Comparison of ENCODE assay signal across 8 cellular contexts in the genomic region with DNA sequence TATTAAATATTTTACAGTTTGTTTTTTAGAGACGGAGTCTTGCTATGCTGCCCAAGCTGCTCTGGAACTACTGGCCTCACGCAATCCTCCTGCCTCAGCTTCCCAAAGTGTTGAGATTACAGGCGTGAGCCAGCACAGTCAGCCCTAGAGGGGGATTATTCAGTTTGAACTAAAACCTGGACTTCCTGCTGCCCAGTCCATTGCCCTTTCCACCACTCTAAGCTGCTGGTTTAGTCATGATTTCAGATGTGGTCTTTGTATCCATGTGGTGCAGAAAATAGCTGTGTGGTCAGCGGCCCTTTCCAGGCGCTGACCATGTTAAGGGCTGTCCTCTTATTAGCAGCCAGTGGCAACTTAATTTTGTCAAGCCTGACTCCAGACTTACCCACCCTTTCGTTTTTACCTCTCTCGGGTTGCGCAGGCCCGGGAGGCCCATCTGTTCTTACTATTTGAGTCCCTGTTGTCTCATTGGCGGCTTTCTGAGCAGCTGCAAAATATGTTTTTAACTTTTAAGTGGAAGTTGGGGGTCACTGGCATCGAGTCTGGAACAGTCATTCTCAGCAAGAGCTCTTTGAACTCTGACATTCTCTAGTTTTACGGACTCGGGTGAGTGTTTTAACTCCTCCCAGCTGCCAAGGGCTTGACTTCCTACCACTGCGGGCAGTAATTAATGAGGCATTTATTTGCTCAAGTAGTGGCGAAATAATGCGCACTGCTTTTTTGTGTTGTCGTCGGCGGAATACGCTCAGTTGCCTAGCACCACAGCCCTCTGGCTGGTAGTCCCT. TPM values are rescaled to one million over a fixed set of nuclear protein-coding genes. Genes with fewer than 3 reads are reported as not detected.
DNase-seq lines count a peak whose midpoint lies in the region; ATAC-seq and TF ChIP-seq lines count a peak whose summit lies in the region.

No MANE protein-coding gene starts in this region.

- H3K36me3 Mint-ChIP-seq in activated T-cell treated with anti-CD3 and anti-CD28 coated beads, Interleukin-2, amount 50 U/mL, for 24 hours (ENCODE audit: low read depth) = peaks cover 35% of the 10 kb centered on the region
- peaks cover 3% of the 10 kb centered on the region for H3K36me3 Mint-ChIP-seq in neural crest cell (ENCODE audit: low read depth)

- H3K27me3 Mint-ChIP-seq in activated T-cell treated with anti-CD3 and anti-CD28 coated beads, Interleukin-2, amount 50 U/mL, for 24 hours = peaks cover 3% of the 10 kb centered on the region
- H3K27me3 Mint-ChIP-seq in neural crest cell (ENCODE audit: low read depth) = no peaks in the 10 kb centered on the region

- CTCF ChIA-PET in A673 (lab: Charles Lee) = no interaction called here

- POLR2A ChIA-PET in A673 (lab: Charles Lee; ENCODE audit: low non-redundant PET) = no interaction called here

- H3K4me3 ChIP-seq in A673 (ENCODE audit: low read depth, low read length, poor library complexity, severe bottlenecking) (peak overlapping the region; percentile 86), vagina (peak overlapping the region; percentile 59 to 74)

- H3K36me3 ChIP-seq in A673 (ENCODE audit: insufficient read depth, low read length, poor library complexity, severe bottlenecking) (no peaks in the 10 kb centered on the region), vagina (no peaks in the 10 kb centered on the region)

- H3K27ac Mint-ChIP-seq in activated T-cell treated with anti-CD3 and anti-CD28 coated beads, Interleukin-2, amount 50 U/mL, for 24 hours = peak overlapping the region; percentile 97
- peak overlapping the region; percentile 94 for H3K27ac Mint-ChIP-seq in neural crest cell (ENCODE audit: unreplicated experiment)

- H3K4me1 Mint-ChIP-seq in activated T-cell treated with anti-CD3 and anti-CD28 coated beads, Interleukin-2, amount 50 U/mL, for 24 hours (ENCODE audit: low read depth) = peaks cover 56% of the 10 kb centered on the region
- peaks cover 45% of the 10 kb centered on the region for H3K4me1 Mint-ChIP-seq in neural crest cell

- H3K9me3 ChIP-seq in A673 (ENCODE audit: low read depth, low read length, poor library complexity, severe bottlenecking) (no peaks in the 10 kb centered on the region), vagina (no peaks in the 10 kb centered on the region)

- H3K4me1 ChIP-seq in A673 (ENCODE audit: insufficient read depth, low read length, poor library complexity, severe bottlenecking) = no peaks in the 10 kb centered on the region
- H3K4me1 ChIP-seq in vagina = peaks cover 16% of the 10 kb centered on the region

- intact Hi-C loops in A673 (cut with micrococcal nuclease; ENCODE audit: unreplicated experiment) (no loop called here), vagina (cut with DNase I) (no loop called here)

- DNase-seq in A673 (ENCODE audit: low spot score) (no peak), NCI-H524 treated with DMSO at 0.1 percent for 48 hours (lab: John Stamatoyannopoulos, UW) (peak; percentile 40), fibroblast of peridontal ligament (ENCODE audit: extremely low read depth) (peak; percentile 67), neural crest cell (ENCODE audit: low read depth, low spot score) (no peak), vagina (ENCODE audit: extremely low spot score in 2 of 2) (no peak)
- peak; percentile 60 for DNase-seq in activated T-cell treated with anti-CD3 and anti-CD28 coated beads, Interleukin-2, amount 50 U/mL, for 24 hours

- H3K27ac ChIP-seq in A673 (ENCODE audit: low read depth, low read length, poor library complexity, severe bottlenecking) (peak overlapping the region; percentile 91), vagina (peak overlapping the region; percentile 85)

- TF ChIP-seq CTCF in A673 (conservative IDR thresholded peaks at IDR 0.05; ENCODE audit: low read depth, low read length) (no peak), neural crest cell (conservative IDR thresholded peaks at IDR 0.05) (no peak), vagina (IDR thresholded peaks at IDR 0.05) (no peak)

- H3K4me3 Mint-ChIP-seq in activated T-cell treated with anti-CD3 and anti-CD28 coated beads, Interleukin-2, amount 50 U/mL, for 24 hours = peak overlapping the region; percentile 79
- peak overlapping the region; percentile 86 for H3K4me3 Mint-ChIP-seq in neural crest cell

- no peaks in the 10 kb centered on the region for H3K27me3 ChIP-seq in A673 (replicated peaks; ENCODE audit: insufficient read depth, low read depth, low read length, poor library complexity)
- H3K27me3 ChIP-seq in vagina = no peaks in the 10 kb centered on the region

- TF ChIP-seq POLR2A in vagina (IDR thresholded peaks at IDR 0.05) = no peak

- TSS peak; percentile 81 for BruUV-seq in A673 (replicated peaks; lab: Mats Ljungman, UMichigan)

- H3K9me3 Mint-ChIP-seq in activated T-cell treated with anti-CD3 and anti-CD28 coated beads, Interleukin-2, amount 50 U/mL, for 24 hours = no peaks in the 10 kb centered on the region
- H3K9me3 Mint-ChIP-seq in neural crest cell = peaks cover 3% of the 10 kb centered on the region

- ATAC-seq in GM18519 (IDR thresholded peaks at IDR 0.05; ENCODE audit: low FRiP score, unreplicated experiment) (peak; percentile 12), HG03045 (IDR thresholded peaks at IDR 0.05; ENCODE audit: unreplicated experiment) (peak; percentile 35)

RNA-seq across cellular contexts. Expression of a gene that starts 0.8 kb away (rescaled TPM):
- total RNA-seq in A673 (2021) (56.1 and 59.7 TPM in 2 replicates), neural crest cell (51.3 and 60.1 TPM in 2 replicates), vagina (21.6 TPM)

Comparison
In these comparisons a context has a peak if more than half of its experiments do, and no peak if none do; other contexts are left out.
1. DNase-seq: peak in NCI-H524 treated with DMSO at 0.1 percent for 48 hours (single experiment), activated T-cell treated with anti-CD3 and anti-CD28 coated beads, Interleukin-2, amount 50 U/mL, for 24 hours (single experiment) and fibroblast of peridontal ligament (single experiment); none in A673 (single experiment), neural crest cell (single experiment) and vagina (0 of 2).